In genomic region chr18:76410660-76411417, GRCh38 we compare ENCODE assay signal across 9 cellular contexts.
DNase-seq lines count a peak whose midpoint lies in the region; ATAC-seq and TF ChIP-seq lines count a peak whose summit lies in the region.
"Had no signal": no experiment of that assay in that cellular context is flagged by ENCODE, and none has a peak within 500 bp of the region (broad histone marks: within the 10 kb centered on the region; RNA-seq: fewer than 3 reads in every experiment).

No MANE protein-coding gene starts in this region.

- no peak for TF ChIP-seq POLR2A in erythroblast (IDR thresholded peaks at IDR 0.05; ENCODE audit: low read length)

- CTCF ChIA-PET in CD4-positive, alpha-beta memory T cell (lab: Charles Lee; ENCODE audit: partially characterized antibody) = interaction anchor here (3.7 kb wide), 1 partner anchor 12 kb away, joined by 29 read pairs; no protein-coding TSS in a partner anchor

- peaks cover 43 to 54% of the 10 kb centered on the region in 2 donors for H3K36me3 Mint-ChIP-seq in stimulated activated naive B cell treated with anti-CD40 and anti-IgM and Interleukin-4, amounts not matched to agents 10 μg/mL and 1 μg/mL and 100 μg/mL, for 72 hours
- no peaks in the 10 kb centered on the region for H3K36me3 Mint-ChIP-seq in CD4-positive, alpha-beta memory T cell

- H3K27ac Mint-ChIP-seq in stimulated activated naive B cell treated with anti-CD40 and anti-IgM and Interleukin-4, amounts not matched to agents 10 μg/mL and 1 μg/mL and 100 μg/mL, for 72 hours = peak overlapping the region; percentile 33
- H3K27ac Mint-ChIP-seq in CD4-positive, alpha-beta memory T cell = peak overlapping the region in 2 of 7 donors; percentile 1 to 53

- H3K27me3 Mint-ChIP-seq in stimulated activated naive B cell treated with anti-CD40 and anti-IgM and Interleukin-4, amounts not matched to agents 10 μg/mL and 1 μg/mL and 100 μg/mL, for 72 hours = no peaks in the 10 kb centered on the region
- H3K27me3 Mint-ChIP-seq in CD4-positive, alpha-beta memory T cell = peaks cover 3 to 4% of the 10 kb centered on the region in 2 donors

- peak; percentile 15 for DNase-seq in activated T-cell treated with anti-CD3 and anti-CD28 coated beads for 48 hours (ENCODE audit: low read depth)
- no peak for DNase-seq in activated T-cell treated with anti-CD3 and anti-CD28 coated beads for 4 hours
- peak; percentile 42 for DNase-seq in MV-4-11 (lab: John Stamatoyannopoulos, UW)
- no peak for DNase-seq in stimulated activated naive B cell treated with anti-CD40 and anti-IgM and Interleukin-4, amounts not matched to agents 10 μg/mL and 1 μg/mL and 100 μg/mL, for 72 hours
- no peak for DNase-seq in CD4-positive, alpha-beta memory T cell
- no peak for DNase-seq in NOMO-1 treated with dmso at 0.1 percent for 144 hours (lab: John Stamatoyannopoulos, UW; ENCODE audit: unreplicated experiment)
- no peak for DNase-seq in erythroblast (lab: John Stamatoyannopoulos, UW)

- H3K9me3 Mint-ChIP-seq in stimulated activated naive B cell treated with anti-CD40 and anti-IgM and Interleukin-4, amounts not matched to agents 10 μg/mL and 1 μg/mL and 100 μg/mL, for 72 hours = peaks cover 4 to 6% of the 10 kb centered on the region in 2 donors
- H3K9me3 Mint-ChIP-seq in CD4-positive, alpha-beta memory T cell = peaks cover 0 to 2% (median 0%) of the 10 kb centered on the region in 8 donors

- no peaks in the 10 kb centered on the region for H3K9me3 ChIP-seq in CD4-positive, alpha-beta memory T cell (ENCODE audit: control insufficient read depth in 1 of 2, low read length in 2 of 2)

- H3K27ac ChIP-seq in CD4-positive, alpha-beta memory T cell (ENCODE audit: low read depth, low read length) = no peak overlapping the region

- no peak overlapping the region for H3K4me3 Mint-ChIP-seq in stimulated activated naive B cell treated with anti-CD40 and anti-IgM and Interleukin-4, amounts not matched to agents 10 μg/mL and 1 μg/mL and 100 μg/mL, for 72 hours
- peak overlapping the region in 1 of 8 donors; percentile 5 for H3K4me3 Mint-ChIP-seq in CD4-positive, alpha-beta memory T cell

- H3K27me3 ChIP-seq in CD4-positive, alpha-beta memory T cell (ENCODE audit: insufficient read depth, low read length) = no peaks in the 10 kb centered on the region

- POLR2A ChIA-PET in CD4-positive, alpha-beta memory T cell (lab: Charles Lee; ENCODE audit: partially characterized antibody) = no interaction called here

- peak; percentile 69 for ATAC-seq in HG02588 (IDR thresholded peaks at IDR 0.05; ENCODE audit: unreplicated experiment)
- ATAC-seq in stimulated activated naive B cell treated with anti-CD40 and anti-IgM and Interleukin-4, amounts not matched to agents 10 μg/mL and 1 μg/mL and 100 μg/mL, for 72 hours (replicated peaks) = peak; percentile 56 to 73
- ATAC-seq: naive thymus-derived CD4-positive, alpha-beta T cell had no signal

- no peak overlapping the region for H3K4me3 ChIP-seq in CD4-positive, alpha-beta memory T cell (ENCODE audit: low read length in 2 of 2)

- peaks cover 21 to 49% of the 10 kb centered on the region in 2 donors for H3K4me1 Mint-ChIP-seq in stimulated activated naive B cell treated with anti-CD40 and anti-IgM and Interleukin-4, amounts not matched to agents 10 μg/mL and 1 μg/mL and 100 μg/mL, for 72 hours
- H3K4me1 Mint-ChIP-seq in CD4-positive, alpha-beta memory T cell = peaks cover 0 to 27% (median 7%) of the 10 kb centered on the region in 4 donors

- intact Hi-C loops in CD4-positive, alpha-beta memory T cell (cut with micrococcal nuclease) = no loop called here

- no peaks in the 10 kb centered on the region for H3K36me3 ChIP-seq in CD4-positive, alpha-beta memory T cell (ENCODE audit: insufficient read depth, low read length)

- peaks cover 10% of the 10 kb centered on the region for H3K4me1 ChIP-seq in CD4-positive, alpha-beta memory T cell (ENCODE audit: insufficient read depth, low read length)

Comparison
In these comparisons a context has a peak if more than half of its experiments do, and no peak if none do; other contexts are left out.
1. DNase-seq: peak in activated T-cell treated with anti-CD3 and anti-CD28 coated beads for 48 hours (single experiment) and MV-4-11 (single experiment); none in activated T-cell treated with anti-CD3 and anti-CD28 coated beads for 4 hours (single experiment), stimulated activated naive B cell treated with anti-CD40 and anti-IgM and Interleukin-4, amounts not matched to agents 10 μg/mL and 1 μg/mL and 100 μg/mL, for 72 hours (single experiment), CD4-positive, alpha-beta memory T cell (0 of 5), NOMO-1 treated with dmso at 0.1 percent for 144 hours (single experiment) and erythroblast (0 of 2).